In the genomic region with DNA sequence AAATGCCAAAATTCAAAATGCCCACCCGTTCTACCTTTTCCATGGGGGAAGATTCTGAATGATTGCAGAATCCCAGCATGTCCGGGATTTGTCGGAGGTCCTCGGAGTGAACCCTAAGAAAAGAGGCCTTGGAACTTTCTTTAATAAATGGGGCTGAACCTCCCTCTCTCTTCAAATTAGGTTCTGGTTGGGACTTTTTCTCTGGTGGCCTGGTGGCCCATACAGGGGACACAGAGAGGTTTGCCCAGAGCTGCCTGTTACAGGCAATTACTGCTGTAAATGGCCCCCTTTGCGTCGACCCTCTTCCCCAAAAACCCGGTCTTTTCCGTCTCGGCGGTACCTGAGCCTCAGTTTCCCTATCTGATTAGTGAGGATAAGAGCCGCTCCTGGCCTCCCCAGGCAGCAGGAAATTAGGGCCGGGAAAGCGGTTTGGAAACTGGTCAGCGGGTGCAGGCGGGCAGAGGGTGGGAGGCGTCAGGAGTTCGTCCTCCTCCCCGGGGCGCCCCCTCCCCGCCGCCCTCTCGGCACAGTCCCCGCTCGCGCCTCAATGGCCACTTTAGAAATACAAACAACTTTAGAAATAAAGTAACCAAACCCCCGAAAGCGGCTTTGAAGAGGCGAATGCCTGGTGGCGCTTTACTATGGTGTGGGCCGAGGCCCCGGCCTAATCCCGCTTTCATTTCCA, we compare ENCODE assay signal across 17 cellular contexts. TPM values are rescaled to one million over a fixed set of nuclear protein-coding genes. Genes with fewer than 3 reads are reported as not detected.
DNase-seq lines count a peak whose midpoint lies in the region; ATAC-seq and TF ChIP-seq lines count a peak whose summit lies in the region.
"Had no signal": no experiment of that assay in that cellular context is flagged by ENCODE, and none has a peak within 500 bp of the region (broad histone marks: within the 10 kb centered on the region; RNA-seq: fewer than 3 reads in every experiment).

No MANE protein-coding gene starts in this region.

- H3K27ac Mint-ChIP-seq in MCF 10A (ENCODE audit: low read depth, unreplicated experiment): no peak overlapping the region
- H3K27ac Mint-ChIP-seq: activated T-cell treated with anti-CD3 and anti-CD28 coated beads, Interleukin-2, amount 50 U/mL, for 24 hours had no signal

- H3K9me3 ChIP-seq in breast epithelium: no peaks in the 10 kb centered on the region
- H3K9me3 ChIP-seq in WERI-Rb-1 (ENCODE audit: severe bottlenecking): no peaks in the 10 kb centered on the region
- no peaks in the 10 kb centered on the region for H3K9me3 ChIP-seq in lower lobe of right lung
- H3K9me3 ChIP-seq in thoracic aorta: no peaks in the 10 kb centered on the region
- H3K9me3 ChIP-seq: gastroesophageal sphincter had no signal

- H3K36me3 Mint-ChIP-seq in MCF 10A (ENCODE audit: insufficient read depth, unreplicated experiment): no peaks in the 10 kb centered on the region
- H3K36me3 Mint-ChIP-seq: T-cell had no signal

- no peaks in the 10 kb centered on the region for H3K4me1 Mint-ChIP-seq in MCF 10A (ENCODE audit: insufficient read depth, unreplicated experiment)

- no peak overlapping the region for H3K4me3 Mint-ChIP-seq in MCF 10A (ENCODE audit: unreplicated experiment)

- H3K27me3 Mint-ChIP-seq in MCF 10A (ENCODE audit: insufficient read depth, unreplicated experiment): peaks cover 83% of the 10 kb centered on the region

- CTCF ChIA-PET in MCF 10A (lab: Yijun Ruan, JAX): no interaction called here

- H3K27ac ChIP-seq in breast epithelium: no peak overlapping the region
- no peak overlapping the region for H3K27ac ChIP-seq in WERI-Rb-1
- H3K27ac ChIP-seq in lower lobe of right lung: no peak overlapping the region
- H3K27ac ChIP-seq in thoracic aorta: peak overlapping the region in 1 of 2 donors; percentile 34
- H3K27ac ChIP-seq: gastroesophageal sphincter had no signal

- POLR2A ChIA-PET in MCF 10A (lab: Yijun Ruan, JAX): no interaction called here

- H3K4me1 ChIP-seq in breast epithelium: peaks cover 0 to 14% of the 10 kb centered on the region in 2 donors
- peaks cover 12% of the 10 kb centered on the region for H3K4me1 ChIP-seq in lower lobe of right lung
- H3K4me1 ChIP-seq in thoracic aorta (ENCODE audit: control insufficient read depth in 1 of 2, low read depth in 2 of 2): peaks cover 0 to 9% of the 10 kb centered on the region in 2 donors

- intact Hi-C loops in breast epithelium (cut with DNase I; ENCODE audit: low total_unique reads) (no loop called here), MCF 10A (cut with micrococcal nuclease) (no loop called here), lower lobe of right lung (cut with DNase I) (no loop called here)

- H3K4me3 ChIP-seq in breast epithelium (peak overlapping the region in 2 of 3 donors; percentile 38 to 59), WERI-Rb-1 (ENCODE audit: low read depth, low read length) (peak overlapping the region; percentile 32), lower lobe of right lung (peak overlapping the region; percentile 31), thoracic aorta (peak overlapping the region; percentile 59)

- no peaks in the 10 kb centered on the region for H3K36me3 ChIP-seq in breast epithelium
- no peaks in the 10 kb centered on the region for H3K36me3 ChIP-seq in WERI-Rb-1
- H3K36me3 ChIP-seq in lower lobe of right lung: no peaks in the 10 kb centered on the region
- no peaks in the 10 kb centered on the region for H3K36me3 ChIP-seq in thoracic aorta
- H3K36me3 ChIP-seq: gastroesophageal sphincter had no signal

- TF ChIP-seq POLR2A in breast epithelium (IDR thresholded peaks at IDR 0.05): no peak

- peak in 1 of 2 donors; percentile 54 for ATAC-seq in lower lobe of right lung
- no peak for ATAC-seq in thoracic aorta (ENCODE audit: insufficient number of reproducible peaks, low FRiP score, low read depth)
- no peak for ATAC-seq in HG03565 (IDR thresholded peaks at IDR 0.05; ENCODE audit: unreplicated experiment)
- ATAC-seq: gastroesophageal sphincter had no signal

- peaks cover 6 to 98% of the 10 kb centered on the region in 2 donors for H3K27me3 ChIP-seq in breast epithelium
- peaks cover 94% of the 10 kb centered on the region for H3K27me3 ChIP-seq in WERI-Rb-1 (ENCODE audit: insufficient read depth, low read depth, severe bottlenecking)
- H3K27me3 ChIP-seq in lower lobe of right lung (ENCODE audit: low read depth): peaks cover 99% of the 10 kb centered on the region
- H3K27me3 ChIP-seq in thoracic aorta (replicated peaks; ENCODE audit: insufficient read depth): peaks cover 30% of the 10 kb centered on the region

- BruUV-seq in MCF 10A (replicated peaks; lab: Mats Ljungman, UMichigan): no TSS peak

- TF ChIP-seq CTCF in breast epithelium (IDR thresholded peaks at IDR 0.05) (no peak), MCF 10A (IDR thresholded peaks at IDR 0.05; ENCODE audit: unreplicated experiment) (no peak), WERI-Rb-1 (IDR thresholded peaks at IDR 0.05; ENCODE audit: low read depth, low read length) (no peak), lower lobe of right lung (IDR thresholded peaks at IDR 0.05) (no peak), thoracic aorta (IDR thresholded peaks at IDR 0.05) (no peak)

- H3K9me3 Mint-ChIP-seq in MCF 10A (ENCODE audit: unreplicated experiment): no peaks in the 10 kb centered on the region
- H3K9me3 Mint-ChIP-seq: activated T-cell treated with anti-CD3 and anti-CD28 coated beads, Interleukin-2, amount 50 U/mL, for 24 hours; T-cell had no signal

- DNase-seq in breast epithelium (ENCODE audit: low spot score in 2 of 2) (no peak), MCF 10A (ENCODE audit: unreplicated experiment) (no peak), WERI-Rb-1 (no peak), lower lobe of right lung (no peak), thoracic aorta (ENCODE audit: low spot score) (no peak), AG20443 (ENCODE audit: low spot score) (no peak), COR-L47 (lab: John Stamatoyannopoulos, UW) (no peak)
- DNase-seq: activated CD4-positive, alpha-beta T cell treated with anti-CD3 and anti-CD28 coated beads for 4 hours; activated T-cell treated with anti-CD3 and anti-CD28 coated beads, Interleukin-2, amount 50 U/mL, for 24 hours; effector memory CD4-positive, alpha-beta T cell; NCI-H2081 treated with DMSO at 0.1 percent for 48 hours; occipital lobe; stimulated activated CD4-positive, alpha-beta T cell treated with anti-CD3 and anti-CD28 coated beads, Interleukin-1b, Interleukin-23, amount 100 ng/mL, for 48 hours; T-cell had no signal

RNA-seq across cellular contexts. Expression of a gene that starts 15.6 kb away (rescaled TPM):
- total RNA-seq in breast epithelium (not detected), MCF 10A (2022) (not detected in 2 replicates), lower lobe of right lung (not detected), thoracic aorta (not detected)
- total RNA-seq: gastroesophageal sphincter, occipital lobe, OCI-LY7, T-cell had no signal
